Comparison of ENCODE assay signal across 10 cellular contexts in genomic region chr2:241907831-241908230, GRCh38. TPM values are rescaled to one million over a fixed set of nuclear protein-coding genes. Genes with fewer than 3 reads are reported as not detected.
DNase-seq lines count a peak whose midpoint lies in the region; ATAC-seq, FAIRE-seq and TF ChIP-seq lines count a peak whose summit lies in the region.
"Not testable (repeated sequence)": the region's sequence is repeated elsewhere in the genome, so short reads cannot be mapped to it uniquely, and the experiment has no call there.
"Had no signal": no experiment of that assay in that cellular context is flagged by ENCODE, and none has a peak within 500 bp of the region (broad histone marks: within the 10 kb centered on the region; RNA-seq: fewer than 3 reads in every experiment).

No MANE protein-coding gene starts in this region.

- WGBS in pancreas, 2 donors: 92 to 94% methylated on average over 7 of the region's 7 CpGs

- H3K9me3 ChIP-seq in pancreas: not testable (repeated sequence)

- H3K4me1 ChIP-seq in pancreas: peaks cover 47 to 63% (median 55%) of the 10 kb centered on the region in 3 donors

- not testable (repeated sequence) for H3K27me3 ChIP-seq in pancreas

- FAIRE-seq in pancreas (lab: Jason Lieb, UNC): not testable (repeated sequence)

- H3K4me3 Mint-ChIP-seq in activated T-cell treated with anti-CD3 and anti-CD28 coated beads, Interleukin-2, amount 50 U/mL, for 24 hours; stimulated activated naive B cell treated with anti-CD40 and anti-IgM and Interleukin-4, amounts not matched to agents 10 μg/mL and 1 μg/mL and 100 μg/mL, for 72 hours; type B pancreatic cell: not testable (repeated sequence)

- H3K27ac ChIP-seq in coronary artery: not testable (repeated sequence)
- H3K27ac ChIP-seq in pancreas: peak overlapping the region; percentile 74 to 90 (median 84)

- H3K36me3 Mint-ChIP-seq in activated T-cell treated with anti-CD3 and anti-CD28 coated beads, Interleukin-2, amount 50 U/mL, for 24 hours (ENCODE audit: low read depth): peaks cover 33% of the 10 kb centered on the region
- peaks cover 28 to 45% of the 10 kb centered on the region in 2 donors for H3K36me3 Mint-ChIP-seq in stimulated activated naive B cell treated with anti-CD40 and anti-IgM and Interleukin-4, amounts not matched to agents 10 μg/mL and 1 μg/mL and 100 μg/mL, for 72 hours
- not testable (repeated sequence) for H3K36me3 Mint-ChIP-seq in type B pancreatic cell

- not testable (repeated sequence) for H3K36me3 ChIP-seq in pancreas

- not testable (repeated sequence) for H3K27me3 Mint-ChIP-seq in activated T-cell treated with anti-CD3 and anti-CD28 coated beads, Interleukin-2, amount 50 U/mL, for 24 hours; stimulated activated naive B cell treated with anti-CD40 and anti-IgM and Interleukin-4, amounts not matched to agents 10 μg/mL and 1 μg/mL and 100 μg/mL, for 72 hours; type B pancreatic cell

- H3K27ac Mint-ChIP-seq in activated T-cell treated with anti-CD3 and anti-CD28 coated beads, Interleukin-2, amount 50 U/mL, for 24 hours; type B pancreatic cell: not testable (repeated sequence)
- peak overlapping the region; percentile 65 for H3K27ac Mint-ChIP-seq in stimulated activated naive B cell treated with anti-CD40 and anti-IgM and Interleukin-4, amounts not matched to agents 10 μg/mL and 1 μg/mL and 100 μg/mL, for 72 hours

- intact Hi-C loops in pancreas (cut with DNase I): not testable (repeated sequence)

- peak; percentile 2 for DNase-seq in activated T-cell treated with anti-CD3 and anti-CD28 coated beads, Interleukin-2, amount 50 U/mL, for 24 hours
- DNase-seq in coronary artery (ENCODE audit: low spot score) (peak; percentile 19), pancreas (peak in 3 of 6 donors; percentile 9 to 19 (median 10)), type B pancreatic cell (ENCODE audit: extremely low spot score, unreplicated experiment) (peak; percentile 18)
- DNase-seq in stimulated activated naive B cell treated with anti-CD40 and anti-IgM and Interleukin-4, amounts not matched to agents 10 μg/mL and 1 μg/mL and 100 μg/mL, for 72 hours: not testable (repeated sequence)

- not testable (repeated sequence) for H3K4me3 ChIP-seq in coronary artery, pancreas

- TF ChIP-seq CTCF in coronary artery (IDR thresholded peaks at IDR 0.05); pancreas (IDR thresholded peaks at IDR 0.05); type B pancreatic cell (conservative IDR thresholded peaks at IDR 0.05): not testable (repeated sequence)

- not testable (repeated sequence) for ATAC-seq in pancreas; stimulated activated naive B cell treated with anti-CD40 and anti-IgM and Interleukin-4, amounts not matched to agents 10 μg/mL and 1 μg/mL and 100 μg/mL, for 72 hours (replicated peaks)

- H3K9me3 Mint-ChIP-seq in activated T-cell treated with anti-CD3 and anti-CD28 coated beads, Interleukin-2, amount 50 U/mL, for 24 hours; stimulated activated naive B cell treated with anti-CD40 and anti-IgM and Interleukin-4, amounts not matched to agents 10 μg/mL and 1 μg/mL and 100 μg/mL, for 72 hours; type B pancreatic cell: not testable (repeated sequence)

- not testable (repeated sequence) for H3K4me1 Mint-ChIP-seq in activated T-cell treated with anti-CD3 and anti-CD28 coated beads, Interleukin-2, amount 50 U/mL, for 24 hours (ENCODE audit: low read depth); type B pancreatic cell (ENCODE audit: unreplicated experiment)
- H3K4me1 Mint-ChIP-seq in stimulated activated naive B cell treated with anti-CD40 and anti-IgM and Interleukin-4, amounts not matched to agents 10 μg/mL and 1 μg/mL and 100 μg/mL, for 72 hours: peaks cover 4 to 20% of the 10 kb centered on the region in 2 donors

RNA-seq across cellular contexts. Expression of gene RTP5, which starts 38.3 kb away (rescaled TPM):
- total RNA-seq in pancreas: not detected
- polyA plus RNA-seq in pancreas: under 1 TPM; 0.02 to 0.19 TPM
- not detected in 2 replicates for total RNA-seq in type B pancreatic cell (ENCODE audit: low replicate concordance)
- total RNA-seq: A172, A673, Caco-2 had no signal
- polyA plus RNA-seq: BJ; CD4-positive, CD25-positive, alpha-beta regulatory T cell had no signal

RNA-seq across cellular contexts. Expression of gene PDCD1, which starts 49.1 kb away (rescaled TPM):
- total RNA-seq in pancreas (under 1 TPM in 5 of 6 donors, not detected in 1; 0.14 to 0.63 (median 0.29) TPM), type B pancreatic cell (ENCODE audit: low replicate concordance) (not detected in 2 replicates)
- under 1 TPM; 0.09 to 0.23 TPM for polyA plus RNA-seq in pancreas
- total RNA-seq: A172, Caco-2 had no signal
- polyA plus RNA-seq: BJ had no signal
